Comparison of ENCODE assay signal across 18 cellular contexts in the genomic region with DNA sequence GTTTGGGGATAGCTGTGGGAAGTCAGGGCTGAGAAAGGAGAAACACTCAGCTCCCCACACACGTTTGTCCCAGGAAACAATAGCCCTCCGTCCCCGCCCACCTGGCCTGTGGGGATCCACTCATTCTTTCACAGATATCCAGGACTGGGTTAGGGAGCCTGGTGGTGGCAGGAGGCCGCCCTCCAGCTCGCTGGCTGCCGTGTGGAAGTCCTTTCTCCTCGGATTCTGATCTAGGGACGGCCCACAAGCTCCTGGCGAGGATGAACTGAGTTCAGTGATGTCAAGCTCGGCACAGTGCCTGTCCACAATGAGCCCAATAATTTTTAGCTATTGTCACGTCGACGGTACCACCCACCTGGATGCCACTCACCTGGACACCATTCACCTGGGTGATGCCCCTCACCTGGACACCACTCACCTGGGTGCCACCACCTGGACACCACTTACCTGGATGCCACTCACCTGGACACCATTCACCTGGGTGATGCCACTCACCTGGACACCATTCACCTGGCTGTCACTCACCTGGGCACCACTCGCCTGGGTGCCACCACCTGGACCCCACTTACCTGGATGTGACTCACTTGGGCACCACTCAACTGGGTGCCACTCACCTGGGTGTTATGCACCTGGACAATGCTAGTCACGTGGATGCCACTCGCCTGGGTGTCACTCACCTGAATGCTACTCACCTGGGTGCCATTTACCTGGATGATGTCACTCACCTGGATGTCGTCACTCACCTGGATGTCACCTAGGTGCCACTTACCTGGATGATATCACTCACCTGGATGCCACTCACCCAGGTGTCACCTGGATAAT.
"Had no signal": no experiment of that assay in that cellular context is flagged by ENCODE, and none has a peak within 500 bp of the region (broad histone marks: within the 10 kb centered on the region; RNA-seq: fewer than 3 reads in every experiment).

No MANE protein-coding gene starts in this region.

- DNase-seq: activated CD4-positive, alpha-beta T cell treated with anti-CD3 and anti-CD28 coated beads, Interleukin-2, amount 50 U/mL, for 1 hour; activated CD8-positive, alpha-beta memory T cell treated with anti-CD3 and anti-CD28 coated beads for 24 hours; activated CD8-positive, alpha-beta memory T cell treated with anti-CD3 and anti-CD28 coated beads, Interleukin-2, amount 50 U/mL, for 48 hours; activated effector memory CD4-positive, alpha-beta T cell treated with anti-CD3 and anti-CD28 coated beads, Interleukin-2, amount 50 U/mL, for 16 hours; activated naive CD4-positive, alpha-beta T cell treated with anti-CD3 and anti-CD28 coated beads, Interleukin-2, amount 50 U/mL, for 16 hours; activated T-cell treated with anti-CD3 and anti-CD28 coated beads, Interleukin-2, amount 50 U/mL, for 72 hours; effector CD4-positive, alpha-beta T cell; esophagus squamous epithelium; stimulated activated CD4-positive, alpha-beta T cell treated with anti-CD3 and anti-CD28 coated beads, Interleukin-12 subunit alpha, Interleukin-12 subunit beta, amount 100 ng/mL, for 4 hours; stimulated activated CD4-positive, alpha-beta T cell treated with anti-CD3 and anti-CD28 coated beads, Interleukin-1b, Interleukin-23, amount 100 ng/mL, for 48 hours; stimulated activated naive CD8-positive, alpha-beta T cell treated with anti-CD3 and anti-CD28 coated beads, Interleukin-15, Interleukin-2, amounts not matched to agents 100 U/mL and 50 U/mL, for 24 hours; substantia nigra; T-helper 1 cell; T1000 had no signal

- H3K27ac ChIP-seq: ascending aorta, esophagus squamous epithelium, tibial nerve had no signal

- H3K4me1 ChIP-seq: tibial nerve had no signal

- H3K27me3 ChIP-seq: ascending aorta had no signal

- H3K36me3 ChIP-seq: ascending aorta, esophagus squamous epithelium, tibial nerve had no signal

- H3K4me3 ChIP-seq: ascending aorta, esophagus squamous epithelium, tibial nerve had no signal

- ATAC-seq: activated CD4-positive, CD25-positive, alpha-beta regulatory T cell treated with anti-CD3 and anti-CD28 coated beads, Interleukin-2, amount 50 U/mL, for 24 hours; activated T-cell treated with anti-CD3 and anti-CD28 coated beads, Interleukin-2, amount 50 U/mL, for 72 hours; naive thymus-derived CD8-positive, alpha-beta T cell; stimulated activated naive CD8-positive, alpha-beta T cell treated with anti-CD3 and anti-CD28 coated beads, Interleukin-15, Interleukin-2, amounts not matched to agents 100 U/mL and 50 U/mL, for 24 hours had no signal

- H3K9me3 ChIP-seq: ascending aorta, esophagus squamous epithelium, tibial nerve had no signal
